Comparison of ENCODE assay signal across 8 cellular contexts in the genomic region with DNA sequence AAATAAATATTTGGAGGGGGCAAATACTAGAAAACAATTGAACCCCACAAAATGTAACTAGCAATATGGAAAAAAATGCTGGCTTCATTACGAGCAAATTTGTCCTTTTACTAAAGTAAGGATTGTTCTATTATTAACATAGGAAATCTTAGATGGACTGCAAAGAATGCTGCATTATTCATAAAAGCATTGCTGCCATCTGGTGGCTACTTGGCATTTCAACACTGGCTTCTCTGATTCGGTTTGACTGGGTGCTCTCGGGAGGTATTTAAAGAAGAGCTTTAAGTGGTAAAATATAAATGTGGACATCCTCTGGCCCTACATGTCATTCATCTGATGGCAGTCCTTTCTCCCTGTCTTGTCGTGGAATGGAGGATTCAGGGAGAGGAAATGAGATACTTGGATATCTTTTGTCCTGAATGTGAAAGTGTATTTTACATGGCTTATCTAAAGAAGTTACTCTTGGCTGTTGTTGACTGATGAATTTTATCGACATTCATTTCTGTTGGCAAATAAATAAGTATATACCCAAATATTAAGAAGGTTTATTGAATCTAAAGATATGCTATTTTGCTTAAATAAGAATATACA.
A peak's percentile ranks its signal among the peaks of the same experiment; 100 is the strongest.
DNase-seq lines count a peak whose midpoint lies in the region; ATAC-seq and TF ChIP-seq lines count a peak whose summit lies in the region.

No MANE protein-coding gene starts in this region.

- peak; percentile 74 for TF ChIP-seq CTCF in glutamatergic neuron (IDR thresholded peaks at IDR 0.05; ENCODE audit: partially characterized antibody, unreplicated experiment)

- no peaks in the 10 kb centered on the region for H3K4me1 Mint-ChIP-seq in glutamatergic neuron (ENCODE audit: low read depth, unreplicated experiment)

- no peaks in the 10 kb centered on the region for H3K9me3 Mint-ChIP-seq in activated naive CD4-positive, alpha-beta T cell treated with anti-CD3 and anti-CD28 coated beads, Interleukin-2, amount 50 U/mL, for 72 hours
- no peaks in the 10 kb centered on the region for H3K9me3 Mint-ChIP-seq in glutamatergic neuron (ENCODE audit: unreplicated experiment)

- ATAC-seq in GM21447 (IDR thresholded peaks at IDR 0.05; ENCODE audit: unreplicated experiment) (peak; percentile 41), SK-N-SH treated with all-trans-retinoic acid at 6 μM for 48 hours (peak; percentile 98), GM21367 (IDR thresholded peaks at IDR 0.05; ENCODE audit: unreplicated experiment) (no peak)
- no peak for ATAC-seq in activated naive CD4-positive, alpha-beta T cell treated with anti-CD3 and anti-CD28 coated beads, Interleukin-2, amount 50 U/mL, for 72 hours

- H3K27me3 Mint-ChIP-seq in glutamatergic neuron (ENCODE audit: unreplicated experiment): no peaks in the 10 kb centered on the region

- H3K27ac Mint-ChIP-seq in activated naive CD4-positive, alpha-beta T cell treated with anti-CD3 and anti-CD28 coated beads, Interleukin-2, amount 50 U/mL, for 72 hours: peak overlapping the region; percentile 47 to 89
- H3K27ac Mint-ChIP-seq in glutamatergic neuron (ENCODE audit: unreplicated experiment): no peak overlapping the region

- DNase-seq in D341Med (ENCODE audit: low spot score) (peak; percentile 46), M059J (ENCODE audit: low read depth) (peak; percentile 60), glutamatergic neuron (peak; percentile 66), putamen (ENCODE audit: low spot score) (peak; percentile 49)
- DNase-seq in activated naive CD4-positive, alpha-beta T cell treated with anti-CD3 and anti-CD28 coated beads, Interleukin-2, amount 50 U/mL, for 72 hours (ENCODE audit: low spot score in 2 of 2): peak in 1 of 2 donors; percentile 61

- H3K4me3 Mint-ChIP-seq in glutamatergic neuron (ENCODE audit: unreplicated experiment): no peak overlapping the region

- peaks cover 2 to 13% of the 10 kb centered on the region in 2 donors for H3K36me3 Mint-ChIP-seq in activated naive CD4-positive, alpha-beta T cell treated with anti-CD3 and anti-CD28 coated beads, Interleukin-2, amount 50 U/mL, for 72 hours
- no peaks in the 10 kb centered on the region for H3K36me3 Mint-ChIP-seq in glutamatergic neuron (ENCODE audit: unreplicated experiment)

TF ChIP-seq in SK-N-SH treated with all-trans-retinoic acid at 6 μM for 48 hours, 23 proteins besides CTCF, POLR2A, EP300 and RAD21:
- no peak for TF ChIP-seq RARB (CRISPR knock-in tag; IDR thresholded peaks at IDR 0.05)
- no peak for TF ChIP-seq OSR1 (CRISPR knock-in tag; IDR thresholded peaks at IDR 0.05)
- TF ChIP-seq, protein P1, sequence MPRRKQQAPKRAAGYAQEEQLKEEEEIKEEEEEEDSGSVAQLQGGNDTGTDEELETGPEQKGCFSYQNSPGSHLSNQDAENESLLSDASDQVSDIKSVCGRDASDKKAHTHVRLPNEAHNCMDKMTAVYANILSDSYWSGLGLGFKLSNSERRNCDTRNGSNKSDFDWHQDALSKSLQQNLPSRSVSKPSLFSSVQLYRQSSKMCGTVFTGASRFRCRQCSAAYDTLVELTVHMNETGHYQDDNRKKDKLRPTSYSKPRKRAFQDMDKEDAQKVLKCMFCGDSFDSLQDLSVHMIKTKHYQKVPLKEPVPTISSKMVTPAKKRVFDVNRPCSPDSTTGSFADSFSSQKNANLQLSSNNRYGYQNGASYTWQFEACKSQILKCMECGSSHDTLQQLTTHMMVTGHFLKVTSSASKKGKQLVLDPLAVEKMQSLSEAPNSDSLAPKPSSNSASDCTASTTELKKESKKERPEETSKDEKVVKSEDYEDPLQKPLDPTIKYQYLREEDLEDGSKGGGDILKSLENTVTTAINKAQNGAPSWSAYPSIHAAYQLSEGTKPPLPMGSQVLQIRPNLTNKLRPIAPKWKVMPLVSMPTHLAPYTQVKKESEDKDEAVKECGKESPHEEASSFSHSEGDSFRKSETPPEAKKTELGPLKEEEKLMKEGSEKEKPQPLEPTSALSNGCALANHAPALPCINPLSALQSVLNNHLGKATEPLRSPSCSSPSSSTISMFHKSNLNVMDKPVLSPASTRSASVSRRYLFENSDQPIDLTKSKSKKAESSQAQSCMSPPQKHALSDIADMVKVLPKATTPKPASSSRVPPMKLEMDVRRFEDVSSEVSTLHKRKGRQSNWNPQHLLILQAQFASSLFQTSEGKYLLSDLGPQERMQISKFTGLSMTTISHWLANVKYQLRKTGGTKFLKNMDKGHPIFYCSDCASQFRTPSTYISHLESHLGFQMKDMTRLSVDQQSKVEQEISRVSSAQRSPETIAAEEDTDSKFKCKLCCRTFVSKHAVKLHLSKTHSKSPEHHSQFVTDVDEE (CRISPR knock-in tag; IDR thresholded peaks at IDR 0.05): no peak
- no peak for TF ChIP-seq ZFP30 (CRISPR knock-in tag; IDR thresholded peaks at IDR 0.05)
- no peak for TF ChIP-seq TCF4 (CRISPR knock-in tag; IDR thresholded peaks at IDR 0.05; ENCODE audit: borderline replicate concordance)
- TF ChIP-seq ISL1 (CRISPR knock-in tag; IDR thresholded peaks at IDR 0.05): no peak
- TF ChIP-seq ZC3H10 (CRISPR knock-in tag; IDR thresholded peaks at IDR 0.05): no peak
- TF ChIP-seq, protein P2, sequence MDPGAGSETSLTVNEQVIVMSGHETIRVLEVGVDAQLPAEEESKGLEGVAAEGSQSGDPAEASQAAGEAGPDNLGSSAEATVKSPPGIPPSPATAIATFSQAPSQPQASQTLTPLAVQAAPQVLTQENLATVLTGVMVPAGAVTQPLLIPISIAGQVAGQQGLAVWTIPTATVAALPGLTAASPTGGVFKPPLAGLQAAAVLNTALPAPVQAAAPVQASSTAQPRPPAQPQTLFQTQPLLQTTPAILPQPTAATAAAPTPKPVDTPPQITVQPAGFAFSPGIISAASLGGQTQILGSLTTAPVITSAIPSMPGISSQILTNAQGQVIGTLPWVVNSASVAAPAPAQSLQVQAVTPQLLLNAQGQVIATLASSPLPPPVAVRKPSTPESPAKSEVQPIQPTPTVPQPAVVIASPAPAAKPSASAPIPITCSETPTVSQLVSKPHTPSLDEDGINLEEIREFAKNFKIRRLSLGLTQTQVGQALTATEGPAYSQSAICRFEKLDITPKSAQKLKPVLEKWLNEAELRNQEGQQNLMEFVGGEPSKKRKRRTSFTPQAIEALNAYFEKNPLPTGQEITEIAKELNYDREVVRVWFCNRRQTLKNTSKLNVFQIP (CRISPR knock-in tag; IDR thresholded peaks at IDR 0.05; ENCODE audit: borderline replicate concordance, low read depth): no peak
TF ChIP-seq in SK-N-SH treated with all-trans-retinoic acid at 6 μM for 48 hours: peak in this region for 0.

Comparison
In these comparisons a context has a peak if more than half of its experiments do, and no peak if none do; other contexts are left out.
1. ATAC-seq: peak in GM21447 (single experiment) and SK-N-SH treated with all-trans-retinoic acid at 6 μM for 48 hours (single experiment); none in activated naive CD4-positive, alpha-beta T cell treated with anti-CD3 and anti-CD28 coated beads, Interleukin-2, amount 50 U/mL, for 72 hours (0 of 2) and GM21367 (single experiment).